ENCODE assay signal across 10 cellular contexts in genomic region chr20:58407201-58407873, GRCh38. TPM values are rescaled to one million over a fixed set of nuclear protein-coding genes. Genes with fewer than 3 reads are reported as not detected.
DNase-seq lines count a peak whose midpoint lies in the region; ATAC-seq and TF ChIP-seq lines count a peak whose summit lies in the region.
"Had no signal": no experiment of that assay in that cellular context is flagged by ENCODE, and none has a peak within 500 bp of the region (broad histone marks: within the 10 kb centered on the region; RNA-seq: fewer than 3 reads in every experiment).

No MANE protein-coding gene starts in this region.

- H3K14ac ChIP-seq in trophoblast cell (ENCODE audit: low read length), result no peak overlapping the region

- no peak for TF ChIP-seq CTCF in activated CD8-positive, alpha-beta T cell treated with anti-CD3 and anti-CD28 coated beads for 36 hours (IDR thresholded peaks at IDR 0.05)
- TF ChIP-seq CTCF in RWPE1 (conservative IDR thresholded peaks at IDR 0.05; ENCODE audit: low read depth) (no peak), endothelial cell (IDR thresholded peaks at IDR 0.05; ENCODE audit: unreplicated experiment) (no peak), smooth muscle cell (IDR thresholded peaks at IDR 0.05; ENCODE audit: borderline replicate concordance, insufficient read depth, poor library complexity, severe bottlenecking) (no peak), transverse colon (IDR thresholded peaks at IDR 0.05) (no peak)

- peaks cover 5% of the 10 kb centered on the region for H3F3A ChIP-seq in smooth muscle cell (ENCODE audit: low read depth)

- peak overlapping the region; percentile 1 for H3K4me2 ChIP-seq in smooth muscle cell
- no peak overlapping the region for H3K4me2 ChIP-seq in trophoblast cell (ENCODE audit: low read length)

- H3K9ac ChIP-seq in smooth muscle cell (ENCODE audit: low read depth) (no peak overlapping the region), trophoblast cell (ENCODE audit: low read length) (no peak overlapping the region)

- no peak overlapping the region for H2BK12ac ChIP-seq in trophoblast cell (ENCODE audit: low read length)

- WGBS in smooth muscle cell (ENCODE audit: low lambda C conversion rate), result 86% methylated on average over 4 of the region's 4 CpGs
- WGBS in trophoblast cell (ENCODE audit: extremely low coverage, insufficient coverage, insufficient read length), result no CpG with 5 or more reads among the region's 4 CpGs
- 43 to 64% methylated on average over 4 of the region's 4 CpGs for WGBS in transverse colon (ENCODE audit: low coverage in 1 of 2), 2 donors

- peak overlapping the region; percentile 77 for H3K27ac Mint-ChIP-seq in activated CD8-positive, alpha-beta T cell treated with anti-CD3 and anti-CD28 coated beads for 36 hours
- no peak overlapping the region for H3K27ac Mint-ChIP-seq in activated CD8-positive, alpha-beta T cell treated with anti-CD3 and anti-CD28 coated beads, Interleukin-2, amount 10 ng/mL, durations not matched to agents 7 days and 5 days
- peak overlapping the region; percentile 78 for H3K27ac Mint-ChIP-seq in endothelial cell (ENCODE audit: unreplicated experiment)

- intact Hi-C loops in activated CD8-positive, alpha-beta T cell treated with anti-CD3 and anti-CD28 coated beads for 36 hours (cut with micrococcal nuclease), result no loop called here
- intact Hi-C loops in transverse colon (cut with DNase I; ENCODE audit: low total_unique reads), result no loop called here

- peaks cover 96% of the 10 kb centered on the region for H3K79me2 ChIP-seq in smooth muscle cell (ENCODE audit: low read depth)
- H3K79me2 ChIP-seq in trophoblast cell (ENCODE audit: control insufficient read depth, insufficient read depth, low read length, poor library complexity), result peaks cover 9% of the 10 kb centered on the region

- DNase-seq in activated CD8-positive, alpha-beta T cell treated with anti-CD3 and anti-CD28 coated beads for 36 hours, result no peak
- DNase-seq in activated CD8-positive, alpha-beta T cell treated with anti-CD3 and anti-CD28 coated beads, Interleukin-2, amount 10 ng/mL, durations not matched to agents 7 days and 5 days, result no peak
- DNase-seq in RWPE1 (ENCODE audit: low spot score), result peak; percentile 84
- DNase-seq in endothelial cell (ENCODE audit: low spot score), result no peak
- DNase-seq in smooth muscle cell (lab: John Stamatoyannopoulos, UW; ENCODE audit: unreplicated experiment), result no peak
- DNase-seq in trophoblast cell, result no peak
- DNase-seq in left lobe of liver (ENCODE audit: low spot score), result no peak
- no peak for DNase-seq in transverse colon
- DNase-seq: NCI-H774; stimulated activated naive CD8-positive, alpha-beta T cell treated with anti-CD3 and anti-CD28 coated beads, Interleukin-15, Interleukin-2, amounts not matched to agents 100 U/mL and 50 U/mL, for 24 hours had no signal

- no peak overlapping the region for H2BK5ac ChIP-seq in trophoblast cell (ENCODE audit: low read depth, low read length, poor library complexity)

- no peaks in the 10 kb centered on the region for H3K36me3 ChIP-seq in smooth muscle cell (ENCODE audit: low read depth)
- peaks cover 0 to 2% of the 10 kb centered on the region in 2 experiments for H3K36me3 ChIP-seq in trophoblast cell (ENCODE audit: control insufficient read depth in 1 of 2, insufficient read depth in 2 of 2, low read length in 2 of 2)
- no peaks in the 10 kb centered on the region for H3K36me3 ChIP-seq in transverse colon

- in situ Hi-C loops in transverse colon (cut with MboI; ENCODE audit: low pct_ligation_motif_present in 1 of 4, low pct_unique_long_range_greater_than_20kb in 1 of 4, low sequenced_read_pairs in 3 of 4), result loop anchor here in 1 of 4 donors (25.0 kb wide), 1 partner anchor 95 kb away; the partner anchor contains the start of gene RAB22A

- no peak overlapping the region for H3K4ac ChIP-seq in trophoblast cell (ENCODE audit: low read depth, low read length)

- CTCF ChIA-PET in activated CD8-positive, alpha-beta T cell treated with anti-CD3 and anti-CD28 coated beads for 36 hours (lab: Charles Lee), result interaction anchor here (1.4 to 1.6 kb wide), 2 partner anchors 40 to 173 kb away, joined by 3 to 7 read pairs; no protein-coding TSS in a partner anchor
- CTCF ChIA-PET in activated CD8-positive, alpha-beta T cell treated with anti-CD3 and anti-CD28 coated beads, Interleukin-2, amount 10 ng/mL, durations not matched to agents 7 days and 5 days (lab: Charles Lee), result interaction anchor here (1.0 kb wide), 1 partner anchor 40 kb away, joined by 3 read pairs; no protein-coding TSS in a partner anchor
- CTCF ChIA-PET in RWPE1 (lab: Yijun Ruan, JAX), result no interaction called here

- no peak overlapping the region for H4K91ac ChIP-seq in trophoblast cell (ENCODE audit: low read depth, low read length)

- no peak overlapping the region for H2BK120ac ChIP-seq in trophoblast cell (ENCODE audit: insufficient read depth, low read length, poor library complexity)

- peaks cover 40% of the 10 kb centered on the region for H3K4me1 Mint-ChIP-seq in activated CD8-positive, alpha-beta T cell treated with anti-CD3 and anti-CD28 coated beads for 36 hours (ENCODE audit: low read depth)
- H3K4me1 Mint-ChIP-seq in activated CD8-positive, alpha-beta T cell treated with anti-CD3 and anti-CD28 coated beads, Interleukin-2, amount 10 ng/mL, durations not matched to agents 7 days and 5 days (ENCODE audit: low read depth), result peaks cover 25% of the 10 kb centered on the region
- H3K4me1 Mint-ChIP-seq in endothelial cell (ENCODE audit: unreplicated experiment), result peaks cover 33% of the 10 kb centered on the region

- H2AK5ac ChIP-seq in trophoblast cell (ENCODE audit: low read length), result no peak overlapping the region

- H3K18ac ChIP-seq in trophoblast cell (ENCODE audit: low read length), result no peak overlapping the region

- H3K27ac ChIP-seq in RWPE1 (no peak overlapping the region), smooth muscle cell (ENCODE audit: low read depth) (peak overlapping the region; percentile 40), trophoblast cell (ENCODE audit: low read depth, low read length) (no peak overlapping the region), transverse colon (peak overlapping the region in 1 of 4 donors; percentile 44)

- H3K4me1 ChIP-seq in smooth muscle cell (ENCODE audit: low read depth), result peaks cover 9% of the 10 kb centered on the region
- peaks cover 0 to 2% of the 10 kb centered on the region in 2 experiments for H3K4me1 ChIP-seq in trophoblast cell (ENCODE audit: control insufficient read depth in 1 of 2, insufficient read depth in 2 of 2, low read length in 2 of 2)
- H3K4me1 ChIP-seq in transverse colon, result peaks cover 0 to 47% (median 17%) of the 10 kb centered on the region in 4 donors

- H4K20me1 ChIP-seq in smooth muscle cell (ENCODE audit: low read depth), result peaks cover 99% of the 10 kb centered on the region

- H3K79me1 ChIP-seq in trophoblast cell (ENCODE audit: low read length), result no peaks in the 10 kb centered on the region

- H2AFZ ChIP-seq in smooth muscle cell (ENCODE audit: low read depth), result no peak overlapping the region
- no peak overlapping the region for H2AFZ ChIP-seq in trophoblast cell (ENCODE audit: insufficient read depth, low read length, poor library complexity)

- H3K27me3 Mint-ChIP-seq in activated CD8-positive, alpha-beta T cell treated with anti-CD3 and anti-CD28 coated beads for 36 hours, result no peaks in the 10 kb centered on the region
- H3K27me3 Mint-ChIP-seq in activated CD8-positive, alpha-beta T cell treated with anti-CD3 and anti-CD28 coated beads, Interleukin-2, amount 10 ng/mL, durations not matched to agents 7 days and 5 days (ENCODE audit: low read depth), result no peaks in the 10 kb centered on the region
- no peaks in the 10 kb centered on the region for H3K27me3 Mint-ChIP-seq in endothelial cell (ENCODE audit: unreplicated experiment)

- H3K4me3 ChIP-seq in smooth muscle cell, result no peak overlapping the region
- no peak overlapping the region for H3K4me3 ChIP-seq in trophoblast cell (ENCODE audit: low read depth, low read length)
- no peak overlapping the region for H3K4me3 ChIP-seq in transverse colon

- POLR2A ChIA-PET in activated CD8-positive, alpha-beta T cell treated with anti-CD3 and anti-CD28 coated beads for 36 hours (lab: Charles Lee), result no interaction called here
- POLR2A ChIA-PET in activated CD8-positive, alpha-beta T cell treated with anti-CD3 and anti-CD28 coated beads, Interleukin-2, amount 10 ng/mL, durations not matched to agents 7 days and 5 days (lab: Charles Lee), result interaction anchor here (1.3 kb wide), 1 partner anchor 19 kb away, joined by 3 read pairs; the partner anchor contains the start of gene VAPB
- POLR2A ChIA-PET in RWPE1 (lab: Yijun Ruan, JAX; ENCODE audit: low non-redundant PET), result interaction anchor here (0.8 kb wide), 1 partner anchor 19 kb away, joined by 4 read pairs; the partner anchor contains the start of gene VAPB

- no peak overlapping the region for H4K12ac ChIP-seq in trophoblast cell (ENCODE audit: low read depth, low read length)

- no peak for TF ChIP-seq EP300 in transverse colon (IDR thresholded peaks at IDR 0.05; ENCODE audit: low read depth)

- H3K27me3 ChIP-seq in smooth muscle cell (ENCODE audit: low read depth), result no peaks in the 10 kb centered on the region
- H3K27me3 ChIP-seq in trophoblast cell (ENCODE audit: insufficient read depth, low read length), result no peaks in the 10 kb centered on the region
- H3K27me3 ChIP-seq in transverse colon, result no peaks in the 10 kb centered on the region

- H3K9me3 ChIP-seq in smooth muscle cell (replicated peaks; ENCODE audit: low read depth) (no peaks in the 10 kb centered on the region), trophoblast cell (ENCODE audit: insufficient read depth, low read depth, low read length) (no peaks in the 10 kb centered on the region), transverse colon (no peaks in the 10 kb centered on the region)

- H3K36me3 Mint-ChIP-seq in activated CD8-positive, alpha-beta T cell treated with anti-CD3 and anti-CD28 coated beads for 36 hours (ENCODE audit: low read depth), result peaks cover 4% of the 10 kb centered on the region
- peaks cover 12% of the 10 kb centered on the region for H3K36me3 Mint-ChIP-seq in activated CD8-positive, alpha-beta T cell treated with anti-CD3 and anti-CD28 coated beads, Interleukin-2, amount 10 ng/mL, durations not matched to agents 7 days and 5 days (ENCODE audit: low read depth)
- H3K36me3 Mint-ChIP-seq in endothelial cell (ENCODE audit: low read depth, unreplicated experiment), result no peaks in the 10 kb centered on the region

- H3K23ac ChIP-seq in trophoblast cell (ENCODE audit: low read length), result no peak overlapping the region

- no peak overlapping the region for H3K4me3 Mint-ChIP-seq in activated CD8-positive, alpha-beta T cell treated with anti-CD3 and anti-CD28 coated beads for 36 hours
- no peak overlapping the region for H3K4me3 Mint-ChIP-seq in activated CD8-positive, alpha-beta T cell treated with anti-CD3 and anti-CD28 coated beads, Interleukin-2, amount 10 ng/mL, durations not matched to agents 7 days and 5 days
- H3K4me3 Mint-ChIP-seq in endothelial cell (ENCODE audit: unreplicated experiment), result no peak overlapping the region

- H4K8ac ChIP-seq in trophoblast cell (ENCODE audit: low read depth, low read length), result no peak overlapping the region

- TF ChIP-seq POLR2A in transverse colon (IDR thresholded peaks at IDR 0.05), result no peak

- ATAC-seq in activated CD8-positive, alpha-beta T cell treated with anti-CD3 and anti-CD28 coated beads for 36 hours, result no peak
- ATAC-seq in activated CD8-positive, alpha-beta T cell treated with anti-CD3 and anti-CD28 coated beads, Interleukin-2, amount 10 ng/mL, durations not matched to agents 7 days and 5 days, result no peak
- no peak for ATAC-seq in left lobe of liver

- no peaks in the 10 kb centered on the region for H3K9me3 Mint-ChIP-seq in activated CD8-positive, alpha-beta T cell treated with anti-CD3 and anti-CD28 coated beads for 36 hours
- no peaks in the 10 kb centered on the region for H3K9me3 Mint-ChIP-seq in activated CD8-positive, alpha-beta T cell treated with anti-CD3 and anti-CD28 coated beads, Interleukin-2, amount 10 ng/mL, durations not matched to agents 7 days and 5 days (ENCODE audit: insufficient read depth)
- no peaks in the 10 kb centered on the region for H3K9me3 Mint-ChIP-seq in endothelial cell (ENCODE audit: unreplicated experiment)

RNA-seq across cellular contexts. Expression of gene VAPB, which starts 18.3 kb away (rescaled TPM):
- 10 to 100 TPM; 46.3 to 46.8 TPM for total RNA-seq in activated CD8-positive, alpha-beta T cell treated with anti-CD3 and anti-CD28 coated beads for 36 hours
- total RNA-seq in activated CD8-positive, alpha-beta T cell treated with anti-CD3 and anti-CD28 coated beads, Interleukin-2, amount 10 ng/mL, durations not matched to agents 7 days and 5 days, result 10 to 100 TPM; 34.5 to 36.8 TPM
- total RNA-seq in endothelial cell (ENCODE audit: unreplicated experiment) (55.5 TPM), smooth muscle cell (11.3 and 14.9 TPM in 2 replicates), left lobe of liver (41.6 TPM), transverse colon (10 to 100 TPM; 11.6 to 44.8 (median 28.0) TPM)
- 28.2 and 29.9 TPM in 2 replicates for polyA plus RNA-seq in smooth muscle cell
- 34.8 and 35.3 TPM in 2 replicates for polyA plus RNA-seq in trophoblast cell (2013)
